Comparison of ENCODE assay signal across 2 cellular contexts in the genomic region with DNA sequence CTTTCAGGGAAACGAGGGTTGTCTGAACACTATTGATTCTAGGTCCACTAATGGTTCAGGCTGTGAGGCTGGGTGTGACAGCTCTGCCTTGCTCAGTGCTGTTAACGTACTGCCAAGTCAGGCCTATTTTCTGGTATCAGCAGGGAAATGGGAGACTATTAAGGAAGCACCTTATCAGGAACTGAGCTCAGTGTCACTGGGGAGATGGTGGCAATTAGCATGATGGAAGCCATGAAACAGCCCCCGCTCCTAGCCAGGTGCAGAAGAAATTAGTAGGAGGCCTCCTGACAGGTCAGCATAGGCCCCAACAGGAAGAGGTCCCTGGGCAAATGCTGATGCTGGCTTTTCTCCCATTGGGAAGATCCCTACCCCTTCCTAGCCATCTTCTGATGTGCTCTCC.
A peak's percentile ranks its signal among the peaks of the same experiment; 100 is the strongest.
TF ChIP-seq lines count a peak whose summit lies in the region.

No MANE protein-coding gene starts in this region.

TF ChIP-seq in K562, 482 proteins besides CTCF, POLR2A, EP300 and RAD21 (continues in another document):
- TF ChIP-seq CHD4 (IDR thresholded peaks at IDR 0.05; ENCODE audit: insufficient read depth, insufficient replicate concordance, low read depth, low read length, poor library complexity, severe bottlenecking): no peak
- no peak for TF ChIP-seq TCF7L2 (IDR thresholded peaks at IDR 0.05; ENCODE audit: low read depth, low read length)
- no peak for TF ChIP-seq CEBPG (CRISPR knock-in tag; IDR thresholded peaks at IDR 0.05)
- TF ChIP-seq CEBPG (tag; conservative IDR thresholded peaks at IDR 0.05 in 1 of 2, IDR thresholded peaks at IDR 0.05 in 1 of 2): no peak
- TF ChIP-seq TEAD1 (CRISPR knock-in tag; IDR thresholded peaks at IDR 0.05): 0 out of 4 replicates have a peak, but pooled peaks of 1 of the 2 experiments have one; percentile 69
- TF ChIP-seq, protein P1, sequence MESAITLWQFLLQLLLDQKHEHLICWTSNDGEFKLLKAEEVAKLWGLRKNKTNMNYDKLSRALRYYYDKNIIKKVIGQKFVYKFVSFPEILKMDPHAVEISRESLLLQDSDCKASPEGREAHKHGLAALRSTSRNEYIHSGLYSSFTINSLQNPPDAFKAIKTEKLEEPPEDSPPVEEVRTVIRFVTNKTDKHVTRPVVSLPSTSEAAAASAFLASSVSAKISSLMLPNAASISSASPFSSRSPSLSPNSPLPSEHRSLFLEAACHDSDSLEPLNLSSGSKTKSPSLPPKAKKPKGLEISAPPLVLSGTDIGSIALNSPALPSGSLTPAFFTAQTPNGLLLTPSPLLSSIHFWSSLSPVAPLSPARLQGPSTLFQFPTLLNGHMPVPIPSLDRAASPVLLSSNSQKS (CRISPR knock-in tag; IDR thresholded peaks at IDR 0.05): no peak
- TF ChIP-seq, protein P2, sequence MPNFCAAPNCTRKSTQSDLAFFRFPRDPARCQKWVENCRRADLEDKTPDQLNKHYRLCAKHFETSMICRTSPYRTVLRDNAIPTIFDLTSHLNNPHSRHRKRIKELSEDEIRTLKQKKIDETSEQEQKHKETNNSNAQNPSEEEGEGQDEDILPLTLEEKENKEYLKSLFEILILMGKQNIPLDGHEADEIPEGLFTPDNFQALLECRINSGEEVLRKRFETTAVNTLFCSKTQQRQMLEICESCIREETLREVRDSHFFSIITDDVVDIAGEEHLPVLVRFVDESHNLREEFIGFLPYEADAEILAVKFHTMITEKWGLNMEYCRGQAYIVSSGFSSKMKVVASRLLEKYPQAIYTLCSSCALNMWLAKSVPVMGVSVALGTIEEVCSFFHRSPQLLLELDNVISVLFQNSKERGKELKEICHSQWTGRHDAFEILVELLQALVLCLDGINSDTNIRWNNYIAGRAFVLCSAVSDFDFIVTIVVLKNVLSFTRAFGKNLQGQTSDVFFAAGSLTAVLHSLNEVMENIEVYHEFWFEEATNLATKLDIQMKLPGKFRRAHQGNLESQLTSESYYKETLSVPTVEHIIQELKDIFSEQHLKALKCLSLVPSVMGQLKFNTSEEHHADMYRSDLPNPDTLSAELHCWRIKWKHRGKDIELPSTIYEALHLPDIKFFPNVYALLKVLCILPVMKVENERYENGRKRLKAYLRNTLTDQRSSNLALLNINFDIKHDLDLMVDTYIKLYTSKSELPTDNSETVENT (CRISPR knock-in tag; IDR thresholded peaks at IDR 0.05): no peak
- peak; percentile 60; the same call in 1 of the 2 replicates for TF ChIP-seq ZNF395 (CRISPR knock-in tag; IDR thresholded peaks at IDR 0.05)
- no peak for TF ChIP-seq TEAD2 (tag; IDR thresholded peaks at IDR 0.05)
- TF ChIP-seq ZNF766 (CRISPR knock-in tag; conservative IDR thresholded peaks at IDR 0.05): peak; percentile 61; the same call in 1 of the 2 replicates
- no peak for TF ChIP-seq KLF10 (CRISPR knock-in tag; IDR thresholded peaks at IDR 0.05)
- peak; percentile 65 for TF ChIP-seq CXXC5 (CRISPR knock-in tag; IDR thresholded peaks at IDR 0.05)
- TF ChIP-seq MTA2 (IDR thresholded peaks at IDR 0.05; ENCODE audit: low read depth): no peak
- TF ChIP-seq ZNF589 (CRISPR knock-in tag; IDR thresholded peaks at IDR 0.05; ENCODE audit: low read depth): peak; percentile 7; the same call in 1 of the 2 replicates
- TF ChIP-seq, protein P3, sequence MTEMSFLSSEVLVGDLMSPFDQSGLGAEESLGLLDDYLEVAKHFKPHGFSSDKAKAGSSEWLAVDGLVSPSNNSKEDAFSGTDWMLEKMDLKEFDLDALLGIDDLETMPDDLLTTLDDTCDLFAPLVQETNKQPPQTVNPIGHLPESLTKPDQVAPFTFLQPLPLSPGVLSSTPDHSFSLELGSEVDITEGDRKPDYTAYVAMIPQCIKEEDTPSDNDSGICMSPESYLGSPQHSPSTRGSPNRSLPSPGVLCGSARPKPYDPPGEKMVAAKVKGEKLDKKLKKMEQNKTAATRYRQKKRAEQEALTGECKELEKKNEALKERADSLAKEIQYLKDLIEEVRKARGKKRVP (CRISPR knock-in tag; IDR thresholded peaks at IDR 0.05): 0 out of 2 replicates have a peak, but pooled peaks have one; percentile 20
- TF ChIP-seq, protein P4, sequence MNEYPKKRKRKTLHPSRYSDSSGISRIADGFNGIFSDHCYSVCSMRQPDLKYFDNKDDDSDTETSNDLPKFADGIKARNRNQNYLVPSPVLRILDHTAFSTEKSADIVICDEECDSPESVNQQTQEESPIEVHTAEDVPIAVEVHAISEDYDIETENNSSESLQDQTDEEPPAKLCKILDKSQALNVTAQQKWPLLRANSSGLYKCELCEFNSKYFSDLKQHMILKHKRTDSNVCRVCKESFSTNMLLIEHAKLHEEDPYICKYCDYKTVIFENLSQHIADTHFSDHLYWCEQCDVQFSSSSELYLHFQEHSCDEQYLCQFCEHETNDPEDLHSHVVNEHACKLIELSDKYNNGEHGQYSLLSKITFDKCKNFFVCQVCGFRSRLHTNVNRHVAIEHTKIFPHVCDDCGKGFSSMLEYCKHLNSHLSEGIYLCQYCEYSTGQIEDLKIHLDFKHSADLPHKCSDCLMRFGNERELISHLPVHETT (CRISPR knock-in tag; conservative IDR thresholded peaks at IDR 0.05 in 1 of 2, IDR thresholded peaks at IDR 0.05 in 1 of 2): no peak
- TF ChIP-seq ZNF644 (tag; IDR thresholded peaks at IDR 0.05; ENCODE audit: low read depth): no peak
- TF ChIP-seq ID3 (CRISPR knock-in tag; IDR thresholded peaks at IDR 0.05): no peak
- peak; percentile 79; the same call in 1 of the 2 replicates for TF ChIP-seq ID3 (tag; IDR thresholded peaks at IDR 0.05)
- no peak for TF ChIP-seq NR4A1 (CRISPR knock-in tag; IDR thresholded peaks at IDR 0.05)
- peak; percentile 90 for TF ChIP-seq NR4A1 (tag; IDR thresholded peaks at IDR 0.05)
- no peak for TF ChIP-seq HDGF (IDR thresholded peaks at IDR 0.05)
- TF ChIP-seq ZNF584 (CRISPR knock-in tag; IDR thresholded peaks at IDR 0.05; ENCODE audit: low read depth): peak; percentile 57; the same call in 1 of the 2 replicates
- TF ChIP-seq CREM (IDR thresholded peaks at IDR 0.05; ENCODE audit: low read depth): no peak

TF ChIP-seq in WTC11, 78 proteins besides CTCF, POLR2A, EP300 and RAD21:
- TF ChIP-seq SP1 (CRISPR knock-in tag; conservative IDR thresholded peaks at IDR 0.05) (no peak), ESRRA (CRISPR knock-in tag; IDR thresholded peaks at IDR 0.05; ENCODE audit: borderline replicate concordance) (no peak), ZNF425 (CRISPR knock-in tag; conservative IDR thresholded peaks at IDR 0.05) (no peak), ZNF671 (CRISPR knock-in tag; IDR thresholded peaks at IDR 0.05) (no peak), OVOL2 (CRISPR knock-in tag; IDR thresholded peaks at IDR 0.05; ENCODE audit: borderline replicate concordance) (no peak)
- TF ChIP-seq, protein P5, sequence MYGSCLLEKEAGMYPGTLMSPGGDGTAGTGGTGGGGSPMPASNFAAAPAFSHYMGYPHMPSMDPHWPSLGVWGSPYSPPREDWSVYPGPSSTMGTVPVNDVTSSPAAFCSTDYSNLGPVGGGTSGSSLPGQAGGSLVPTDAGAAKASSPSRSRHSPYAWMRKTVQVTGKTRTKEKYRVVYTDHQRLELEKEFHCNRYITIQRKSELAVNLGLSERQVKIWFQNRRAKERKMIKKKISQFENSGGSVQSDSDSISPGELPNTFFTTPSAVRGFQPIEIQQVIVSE (CRISPR knock-in tag; IDR thresholded peaks at IDR 0.05; ENCODE audit: borderline replicate concordance): no peak
- TF ChIP-seq, protein P6, sequence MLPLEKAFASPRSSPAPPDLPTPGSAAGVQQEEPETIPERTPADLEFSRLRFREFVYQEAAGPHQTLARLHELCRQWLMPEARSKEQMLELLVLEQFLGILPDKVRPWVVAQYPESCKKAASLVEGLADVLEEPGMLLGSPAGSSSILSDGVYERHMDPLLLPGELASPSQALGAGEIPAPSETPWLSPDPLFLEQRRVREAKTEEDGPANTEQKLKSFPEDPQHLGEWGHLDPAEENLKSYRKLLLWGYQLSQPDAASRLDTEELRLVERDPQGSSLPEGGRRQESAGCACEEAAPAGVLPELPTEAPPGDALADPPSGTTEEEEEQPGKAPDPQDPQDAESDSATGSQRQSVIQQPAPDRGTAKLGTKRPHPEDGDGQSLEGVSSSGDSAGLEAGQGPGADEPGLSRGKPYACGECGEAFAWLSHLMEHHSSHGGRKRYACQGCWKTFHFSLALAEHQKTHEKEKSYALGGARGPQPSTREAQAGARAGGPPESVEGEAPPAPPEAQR (CRISPR knock-in tag; IDR thresholded peaks at IDR 0.05): no peak
TF ChIP-seq in WTC11: peak in this region for 0.
